ENCODE assay signal across 16 cellular contexts in genomic region chr16:81535679-81536360, GRCh38.
"Had no signal": no experiment of that assay in that cellular context is flagged by ENCODE, and none has a peak within 500 bp of the region (broad histone marks: within the 10 kb centered on the region; RNA-seq: fewer than 3 reads in every experiment).

No MANE protein-coding gene starts in this region.

- DNase-seq: central memory CD4-positive, alpha-beta T cell; effector CD4-positive, alpha-beta T cell; heart right ventricle; hypothalamus; midbrain; stimulated activated CD4-positive, alpha-beta T cell treated with anti-CD3 and anti-CD28 coated beads, Interleukin-4, amount 100 ng/mL, for 1 hour; stimulated activated CD8-positive, alpha-beta memory T cell treated with anti-CD3 and anti-CD28 coated beads, Interleukin-4, amount 100 ng/mL, for 48 hours; tibial artery had no signal

- H3K4me3 ChIP-seq: coronary artery, heart right ventricle, smooth muscle cell, tibial artery had no signal

- H3K9me3 ChIP-seq: heart right ventricle, tibial artery had no signal

- ATAC-seq: heart right ventricle; left lobe of liver; natural killer cell treated with Interleukin-12 subunit alpha and Interleukin-12 subunit beta and Interleukin-15 and Interleukin-18, amount 100 ng/mL, for 72 hours; stimulated activated effector memory CD8-positive, alpha-beta T cell treated with anti-CD3 and anti-CD28 coated beads, Interleukin-12 subunit alpha, Interleukin-12 subunit beta, amount 100 ng/mL, for 72 hours had no signal

- H3K4me1 ChIP-seq: tibial artery had no signal

- H3K27me3 ChIP-seq: heart right ventricle, tibial artery had no signal

- H3K27me3 Mint-ChIP-seq: natural killer cell treated with Interleukin-12 subunit alpha and Interleukin-12 subunit beta and Interleukin-15 and Interleukin-18, amount 100 ng/mL, for 72 hours; stimulated activated naive CD8-positive, alpha-beta T cell treated with anti-CD3 and anti-CD28 coated beads, Interleukin-15, Interleukin-2, amounts not matched to agents 100 ng/mL and 50 ng/mL, for 24 hours had no signal

- H3K4me3 Mint-ChIP-seq: natural killer cell treated with Interleukin-12 subunit alpha and Interleukin-12 subunit beta and Interleukin-15 and Interleukin-18, amount 100 ng/mL, for 72 hours; stimulated activated effector memory CD8-positive, alpha-beta T cell treated with anti-CD3 and anti-CD28 coated beads, Interleukin-12 subunit alpha, Interleukin-12 subunit beta, amount 100 ng/mL, for 72 hours; stimulated activated naive CD8-positive, alpha-beta T cell treated with anti-CD3 and anti-CD28 coated beads, Interleukin-15, Interleukin-2, amounts not matched to agents 100 ng/mL and 50 ng/mL, for 24 hours had no signal

- FAIRE-seq: frontal cortex, islet of Langerhans had no signal

- H3K4me2 ChIP-seq: smooth muscle cell had no signal

- H3K27ac ChIP-seq: coronary artery, heart right ventricle, tibial artery had no signal

- H3K36me3 ChIP-seq: tibial artery had no signal

- H3K36me3 Mint-ChIP-seq: natural killer cell treated with Interleukin-12 subunit alpha and Interleukin-12 subunit beta and Interleukin-15 and Interleukin-18, amount 100 ng/mL, for 72 hours had no signal

- H3K27ac Mint-ChIP-seq: stimulated activated effector memory CD8-positive, alpha-beta T cell treated with anti-CD3 and anti-CD28 coated beads, Interleukin-12 subunit alpha, Interleukin-12 subunit beta, amount 100 ng/mL, for 72 hours; stimulated activated naive CD8-positive, alpha-beta T cell treated with anti-CD3 and anti-CD28 coated beads, Interleukin-15, Interleukin-2, amounts not matched to agents 100 ng/mL and 50 ng/mL, for 24 hours had no signal

- H3K9me3 Mint-ChIP-seq: natural killer cell treated with Interleukin-12 subunit alpha and Interleukin-12 subunit beta and Interleukin-15 and Interleukin-18, amount 100 ng/mL, for 72 hours; stimulated activated effector memory CD8-positive, alpha-beta T cell treated with anti-CD3 and anti-CD28 coated beads, Interleukin-12 subunit alpha, Interleukin-12 subunit beta, amount 100 ng/mL, for 72 hours; stimulated activated naive CD8-positive, alpha-beta T cell treated with anti-CD3 and anti-CD28 coated beads, Interleukin-15, Interleukin-2, amounts not matched to agents 100 ng/mL and 50 ng/mL, for 24 hours had no signal
